In genomic region chr18:76339246-76339620, GRCh38 we compare ENCODE assay signal across 25 cellular contexts.
A peak's percentile ranks its signal among the peaks of the same experiment; 100 is the strongest.
DNase-seq lines count a peak whose midpoint lies in the region; ATAC-seq, FAIRE-seq and TF ChIP-seq lines count a peak whose summit lies in the region.
"Had no signal": no experiment of that assay in that cellular context is flagged by ENCODE, and none has a peak within 500 bp of the region (broad histone marks: within the 10 kb centered on the region; RNA-seq: fewer than 3 reads in every experiment).

No MANE protein-coding gene starts in this region.

- no peaks in the 10 kb centered on the region for H3K27me3 ChIP-seq in upper lobe of right lung
- H3K27me3 ChIP-seq: Peyer's patch, SJCRH30 had no signal

- H3K9me3 ChIP-seq in upper lobe of right lung = peaks cover 3% of the 10 kb centered on the region
- H3K9me3 ChIP-seq: HAP-1, Peyer's patch, SJCRH30 had no signal

- no peak overlapping the region for H3K27ac ChIP-seq in epithelial cell of prostate
- H3K27ac ChIP-seq in upper lobe of right lung = no peak overlapping the region
- H3K27ac ChIP-seq: Peyer's patch, SJCRH30 had no signal

- no peaks in the 10 kb centered on the region for H3K36me3 ChIP-seq in upper lobe of right lung
- H3K36me3 ChIP-seq: HAP-1, Peyer's patch, SJCRH30 had no signal

- no peaks in the 10 kb centered on the region for H3K4me1 ChIP-seq in upper lobe of right lung
- H3K4me1 ChIP-seq: HAP-1, Peyer's patch, SJCRH30 had no signal

- FAIRE-seq in GM12891 (lab: Jason Lieb, UNC) = no peak
- FAIRE-seq: GM18507 had no signal

- peak; percentile 14 for DNase-seq in SKM-1 (lab: John Stamatoyannopoulos, UW; ENCODE audit: unreplicated experiment)
- DNase-seq in SKM-1 treated with dmso at 0.1 percent for 144 hours (lab: John Stamatoyannopoulos, UW; ENCODE audit: unreplicated experiment) = no peak
- peak; percentile 82 for DNase-seq in LNCaP clone FGC (ENCODE audit: low read depth)
- peak; percentile 3 for DNase-seq in epithelial cell of prostate (ENCODE audit: low read depth, low spot score)
- DNase-seq in upper lobe of right lung = no peak
- DNase-seq in GM12891 (ENCODE audit: insufficient read length, low spot score) = no peak
- DNase-seq in DMS153 treated with DMSO at 0.1 percent for 48 hours (lab: John Stamatoyannopoulos, UW; ENCODE audit: unreplicated experiment) = no peak
- DNase-seq: 8988T; AML-193; CD4-positive, CD25-positive, alpha-beta regulatory T cell; COR-L47; DMS 273 treated with DMSO at 0.1 percent for 48 hours; Karpas-422; MM.1S; NCI-H1105 treated with DMSO at 0.1 percent for 48 hours; NCI-H2081; NCI-H2171; NCI-H446; NCI-H526; Peyer's patch; SJCRH30 had no signal

- intact Hi-C loops in upper lobe of right lung (cut with DNase I) = no loop called here

- H3K4me3 ChIP-seq in LNCaP clone FGC (ENCODE audit: low read depth, low read length) (no peak overlapping the region), upper lobe of right lung (no peak overlapping the region)
- H3K4me3 ChIP-seq: GM23338, HAP-1, Peyer's patch, SJCRH30 had no signal

- no peak for TF ChIP-seq POLR2A in GM12891 (IDR thresholded peaks at IDR 0.05; ENCODE audit: low read depth, low read length)

- ATAC-seq in upper lobe of right lung (peak; percentile 43), HG02571 (IDR thresholded peaks at IDR 0.05; ENCODE audit: unreplicated experiment) (no peak)
- ATAC-seq: GM23338 had no signal

- TF ChIP-seq CTCF in LNCaP clone FGC (IDR thresholded peaks at IDR 0.05; ENCODE audit: control insufficient read depth, extremely low read depth, insufficient read depth) (no peak), upper lobe of right lung (IDR thresholded peaks at IDR 0.05) (no peak)

TF ChIP-seq in GM12891, 5 proteins besides CTCF, POLR2A, EP300 and RAD21:
- TF ChIP-seq PAX5 (IDR thresholded peaks at IDR 0.05; ENCODE audit: insufficient read depth, low read length, severe bottlenecking) (no peak), SPI1 (IDR thresholded peaks at IDR 0.05; ENCODE audit: low read depth, low read length) (no peak), POLR2AphosphoS5 (IDR thresholded peaks at IDR 0.05; ENCODE audit: low read depth, low read length) (no peak), POU2F2 (IDR thresholded peaks at IDR 0.05; ENCODE audit: low read depth, low read length) (no peak), TAF1 (IDR thresholded peaks at IDR 0.05; ENCODE audit: low read depth, low read length) (no peak)
TF ChIP-seq in GM12891: peak in this region for 0.

Comparison
In these comparisons a context has a peak if more than half of its experiments do, and no peak if none do; other contexts are left out.
1. DNase-seq: peak in SKM-1 (single experiment), LNCaP clone FGC (single experiment) and epithelial cell of prostate (single experiment); none in SKM-1 treated with dmso at 0.1 percent for 144 hours (single experiment), upper lobe of right lung (single experiment), GM12891 (single experiment) and DMS153 treated with DMSO at 0.1 percent for 48 hours (single experiment).